Comparison of ENCODE assay signal across 12 cellular contexts in the genomic region with DNA sequence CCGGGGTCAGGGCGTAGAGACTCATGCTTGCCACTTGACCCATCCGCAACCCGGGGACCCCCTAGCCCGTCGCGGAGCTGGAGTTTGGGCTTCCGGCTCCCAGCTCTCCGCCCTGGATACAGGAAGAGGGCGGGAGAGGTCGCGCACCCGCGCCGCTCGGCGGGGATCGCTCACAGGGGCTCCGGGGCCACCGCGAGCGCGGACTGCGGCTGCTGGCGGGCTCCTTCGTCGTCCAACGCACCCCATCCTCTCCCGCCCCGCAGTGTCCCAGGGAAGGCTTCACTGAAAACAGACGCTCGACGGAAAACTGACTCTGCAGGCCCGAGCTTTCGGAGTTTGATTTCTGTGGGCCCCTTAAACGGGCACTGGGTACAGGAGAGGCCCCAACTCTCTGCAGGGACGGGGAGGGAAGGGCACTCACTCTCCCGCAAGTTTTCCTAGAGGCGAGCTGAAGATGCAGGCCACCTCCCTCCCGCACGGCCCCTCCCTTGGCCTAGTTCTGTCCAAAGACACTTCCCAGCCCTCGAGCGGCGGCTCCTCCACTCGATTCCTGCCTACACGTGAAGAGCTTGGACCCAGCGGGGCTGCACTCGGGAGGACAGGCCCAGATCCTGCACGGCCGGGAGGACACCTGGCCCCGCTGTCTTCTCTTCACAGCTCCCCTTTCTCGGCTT. TPM values are rescaled to one million over a fixed set of nuclear protein-coding genes. Genes with fewer than 3 reads are reported as not detected.
A peak's percentile ranks its signal among the peaks of the same experiment; 100 is the strongest.
DNase-seq lines count a peak whose midpoint lies in the region; ATAC-seq, FAIRE-seq and TF ChIP-seq lines count a peak whose summit lies in the region.
"Had no signal": no experiment of that assay in that cellular context is flagged by ENCODE, and none has a peak within 500 bp of the region (broad histone marks: within the 10 kb centered on the region; RNA-seq: fewer than 3 reads in every experiment).

No MANE protein-coding gene starts in this region.

- H3K4me1 Mint-ChIP-seq in stimulated activated naive CD8-positive, alpha-beta T cell treated with anti-CD3 and anti-CD28 coated beads, Interleukin-15, Interleukin-2, amounts not matched to agents 100 ng/mL and 50 ng/mL, for 24 hours (ENCODE audit: low read depth) = peaks cover 48% of the 10 kb centered on the region
- H3K4me1 Mint-ChIP-seq in mesothelial cell of epicardium = peaks cover 27% of the 10 kb centered on the region

- no peaks in the 10 kb centered on the region for H3K9me3 Mint-ChIP-seq in stimulated activated naive CD8-positive, alpha-beta T cell treated with anti-CD3 and anti-CD28 coated beads, Interleukin-15, Interleukin-2, amounts not matched to agents 100 ng/mL and 50 ng/mL, for 24 hours
- no peaks in the 10 kb centered on the region for H3K9me3 Mint-ChIP-seq in mesothelial cell of epicardium

- H3K36me3 ChIP-seq in K562 (ENCODE audit: control insufficient read depth, insufficient read depth, low read length) = no peaks in the 10 kb centered on the region
- H3K36me3 ChIP-seq in urinary bladder (ENCODE audit: insufficient read depth) = no peaks in the 10 kb centered on the region
- H3K36me3 ChIP-seq: MG63 had no signal

- CTCF ChIA-PET in K562 (lab: Yijun Ruan, JAX; ENCODE audit: low intra/inter-chr PET ratio) = no interaction called here

- H3K9me1 ChIP-seq in K562 (ENCODE audit: control insufficient read depth, insufficient read depth, low read length) = no peaks in the 10 kb centered on the region

- POLR2A ChIA-PET in K562 (lab: Yijun Ruan, JAX) = interaction anchor here (0.6 to 0.7 kb wide), 2 partner anchors 9 to 11 kb away, joined by 3 read pairs; no protein-coding TSS in a partner anchor

- no peaks in the 10 kb centered on the region for H3K79me2 ChIP-seq in K562 (ENCODE audit: control insufficient read depth, insufficient read depth, low read length)

- DNase-seq in stimulated activated naive CD8-positive, alpha-beta T cell treated with anti-CD3 and anti-CD28 coated beads, Interleukin-15, Interleukin-2, amounts not matched to agents 100 U/mL and 50 U/mL, for 24 hours = no peak
- DNase-seq in K562 (ENCODE audit: extremely low read depth in 1 of 4, low spot score in 3 of 4) (no peak), mesothelial cell of epicardium (ENCODE audit: low spot score in 2 of 2, unreplicated experiment in 2 of 2) (no peak), left colon (no peak), cerebellar cortex (ENCODE audit: low spot score) (no peak)
- DNase-seq: MG63, NCI-H510A had no signal

- H3K27ac ChIP-seq in K562 (ENCODE audit: extremely low read depth, low read depth, low read length) = no peak overlapping the region
- H3K27ac ChIP-seq in urinary bladder (ENCODE audit: low read depth) = no peak overlapping the region
- H3K27ac ChIP-seq: SK-N-MC had no signal

- H3K36me3 Mint-ChIP-seq in stimulated activated naive CD8-positive, alpha-beta T cell treated with anti-CD3 and anti-CD28 coated beads, Interleukin-15, Interleukin-2, amounts not matched to agents 100 ng/mL and 50 ng/mL, for 24 hours (ENCODE audit: low read depth) = peaks cover 4% of the 10 kb centered on the region
- H3K36me3 Mint-ChIP-seq in mesothelial cell of epicardium = no peaks in the 10 kb centered on the region

- peaks cover 93% of the 10 kb centered on the region for H3K27me3 Mint-ChIP-seq in stimulated activated naive CD8-positive, alpha-beta T cell treated with anti-CD3 and anti-CD28 coated beads, Interleukin-15, Interleukin-2, amounts not matched to agents 100 ng/mL and 50 ng/mL, for 24 hours
- H3K27me3 Mint-ChIP-seq in mesothelial cell of epicardium (ENCODE audit: low read depth) = peaks cover 100% of the 10 kb centered on the region

- no TSS peak for BruUV-seq in K562 (replicated peaks; lab: Mats Ljungman, UMichigan)

- no peak for TF ChIP-seq CTCF in K562 (IDR thresholded peaks at IDR 0.05 in 2 of 3, conservative IDR thresholded peaks at IDR 0.05 in 1 of 3; ENCODE audit: insufficient read depth in 2 of 3, low read depth in 1 of 3, low read length in 3 of 3)
- no peak for TF ChIP-seq CTCF in mesothelial cell of epicardium (IDR thresholded peaks at IDR 0.05; ENCODE audit: unreplicated experiment)

- H3K27me3 ChIP-seq in K562 (ENCODE audit: control insufficient read depth in 2 of 2, insufficient read depth in 2 of 2, low read length in 2 of 2) = peaks cover 66 to 71% of the 10 kb centered on the region in 2 experiments

- H3K4me3 ChIP-seq in K562 (no peak overlapping the region), urinary bladder (ENCODE audit: low read depth, low read length) (peak overlapping the region; percentile 20)
- H3K4me3 ChIP-seq: MG63, SK-N-MC had no signal

- no peak overlapping the region for H2AFZ ChIP-seq in K562 (ENCODE audit: low read depth, low read length)

- TF ChIP-seq POLR2A in K562 (conservative IDR thresholded peaks at IDR 0.05) = no peak

- in situ Hi-C loops in K562 (cut with MboI) = no loop called here

- no peak overlapping the region for H3K4me2 ChIP-seq in K562 (ENCODE audit: insufficient read depth, low read length)

- no peak overlapping the region for H3K27ac Mint-ChIP-seq in stimulated activated naive CD8-positive, alpha-beta T cell treated with anti-CD3 and anti-CD28 coated beads, Interleukin-15, Interleukin-2, amounts not matched to agents 100 ng/mL and 50 ng/mL, for 24 hours
- H3K27ac Mint-ChIP-seq in mesothelial cell of epicardium = no peak overlapping the region

- no peaks in the 10 kb centered on the region for H3K9me3 ChIP-seq in K562 (replicated peaks; ENCODE audit: control insufficient read depth, insufficient read depth, low read depth, low read length)
- H3K9me3 ChIP-seq: MG63 had no signal

- H3K4me1 ChIP-seq in K562 (replicated peaks in 1 of 2; ENCODE audit: control insufficient read depth in 2 of 2, insufficient read depth in 2 of 2, low read length in 2 of 2) = peaks cover 0 to 20% of the 10 kb centered on the region in 2 experiments; a peak in 2 of 5 replicates
- H3K4me1 ChIP-seq in urinary bladder (ENCODE audit: insufficient read depth) = no peaks in the 10 kb centered on the region

- no peak for TF ChIP-seq EP300 in K562 (IDR thresholded peaks at IDR 0.05; ENCODE audit: low read length)

- no peak overlapping the region for H3K9ac ChIP-seq in K562 (ENCODE audit: insufficient read depth in 1 of 2, low read depth in 2 of 2, low read length in 2 of 2)

- 3% methylated on average over 47 of the region's 52 CpGs for WGBS in K562 (ENCODE audit: insufficient coverage, low coverage, missing lambda C conversion rate)
- 3% methylated on average over 52 of the region's 52 CpGs for WGBS in urinary bladder

- no peak for FAIRE-seq in K562 (lab: Jason Lieb, UNC)
- FAIRE-seq: GM18507 had no signal

- ATAC-seq in stimulated activated naive CD8-positive, alpha-beta T cell treated with anti-CD3 and anti-CD28 coated beads, Interleukin-15, Interleukin-2, amounts not matched to agents 100 U/mL and 50 U/mL, for 24 hours = no peak
- ATAC-seq in K562 = peak; percentile 34; the same call in 2 of the 3 replicates
- ATAC-seq in HG03025 (IDR thresholded peaks at IDR 0.05; ENCODE audit: low FRiP score, unreplicated experiment) = no peak
- no peak for ATAC-seq in left colon

- peaks cover 3% of the 10 kb centered on the region; the same call in 1 of the 2 replicates for H4K20me1 ChIP-seq in K562 (replicated peaks; ENCODE audit: control insufficient read depth, insufficient read depth, low read length)

- intact Hi-C loops in K562 (cut with micrococcal nuclease) (no loop called here), left colon (cut with DNase I, micrococcal nuclease) (no loop called here)

- TF ChIP-seq RAD21 in K562 (CRISPR knock-in tag; conservative IDR thresholded peaks at IDR 0.05 in 1 of 2, IDR thresholded peaks at IDR 0.05 in 1 of 2) = no peak

- peak overlapping the region; percentile 69 for H3K4me3 Mint-ChIP-seq in stimulated activated naive CD8-positive, alpha-beta T cell treated with anti-CD3 and anti-CD28 coated beads, Interleukin-15, Interleukin-2, amounts not matched to agents 100 ng/mL and 50 ng/mL, for 24 hours
- peak overlapping the region; percentile 27 for H3K4me3 Mint-ChIP-seq in mesothelial cell of epicardium

TF ChIP-seq in K562, 482 proteins besides CTCF, POLR2A, EP300 and RAD21:
- TF ChIP-seq ZBTB8A (IDR thresholded peaks at IDR 0.05; ENCODE audit: partially characterized antibody) (no peak), MYC (IDR thresholded peaks at IDR 0.05; ENCODE audit: low read depth, low read length) (no peak), MYC (CRISPR knock-in tag; IDR thresholded peaks at IDR 0.05; ENCODE audit: borderline replicate concordance, low read depth) (no peak)

RNA-seq across cellular contexts. Expression of a gene that starts 5.3 kb away (rescaled TPM):
- total RNA-seq in K562 (2011; cell fraction: chromatin; rRNA removed; ENCODE audit: low replicate concordance) = not detected in 2 replicates
- total RNA-seq in K562 (2011; cell fraction: nucleolus; rRNA removed) = not detected in 2 replicates
- not detected in 2 replicates for total RNA-seq in K562 (2011; cell fraction: nucleoplasm; rRNA removed)
- total RNA-seq in K562 (2014; rRNA removed) = not detected in 2 replicates
- not detected in 2 replicates for total RNA-seq in K562 (2014; rRNA removed; fragmentation: Illumina TruSeq; extraction: Trizol)
- not detected in 2 replicates for total RNA-seq in K562 (2015; rRNA removed; fragmentation: Illumina TruSeq; extraction: Trizol)
- not detected in 2 replicates for total RNA-seq in K562 (2021)
- not detected in 2 replicates for polyA plus RNA-seq in K562 (2011; rRNA removed)
- polyA plus RNA-seq in K562 (2011; cell fraction: cytosol; rRNA removed) = not detected in 2 replicates
- not detected in 2 replicates for polyA plus RNA-seq in K562 (2011; cell fraction: nucleus; rRNA removed)
- not detected in 2 replicates for polyA plus RNA-seq in K562 (2012)
- not detected in 2 replicates for polyA plus RNA-seq in K562 (2014; fragmentation: Illumina TruSeq; extraction: Trizol)
- polyA plus RNA-seq in K562 (2014; fragmentation: Nextera tagmentation; extraction: Ambion mirVana) = not detected
- polyA plus RNA-seq in K562 (2014; rRNA removed) = not detected in 2 replicates
- polyA minus RNA-seq in K562 (2011; rRNA and poly(A)+ RNA removed) = not detected in 2 replicates
- not detected in 2 replicates for polyA minus RNA-seq in K562 (2011; cell fraction: cytosol; rRNA and poly(A)+ RNA removed)
- not detected in 2 replicates for polyA minus RNA-seq in K562 (2011; cell fraction: nucleus; rRNA and poly(A)+ RNA removed)
- 0.27 to 0.35 TPM (median 0.34 TPM) in 3 replicates for total RNA-seq in mesothelial cell of epicardium
- total RNA-seq in urinary bladder = not detected
- not detected for polyA plus RNA-seq in urinary bladder
- total RNA-seq in left colon = not detected
